In genomic region chr20:60950547-60950946, GRCh38 we compare ENCODE assay signal across 23 cellular contexts.
"Had no signal": no experiment of that assay in that cellular context is flagged by ENCODE, and none has a peak within 500 bp of the region (broad histone marks: within the 10 kb centered on the region; RNA-seq: fewer than 3 reads in every experiment).

No MANE protein-coding gene starts in this region.

- H3K9me3 ChIP-seq: left lung, pancreas, prostate gland, sigmoid colon, suprapubic skin, thoracic aorta, uterus had no signal

- H3K27ac ChIP-seq: left lung, pancreas, prostate gland, sigmoid colon, spleen, suprapubic skin, thoracic aorta, tibial nerve, uterus had no signal

- ATAC-seq: left colon; left lung; naive thymus-derived CD8-positive, alpha-beta T cell; pancreas; right cardiac atrium; stimulated activated effector memory CD8-positive, alpha-beta T cell treated with anti-CD3 and anti-CD28 coated beads, Interleukin-12 subunit alpha, Interleukin-12 subunit beta, amount 100 ng/mL, for 72 hours had no signal

- H3K4me3 ChIP-seq: left lung, lung, pancreas, prostate gland, sigmoid colon, spleen, suprapubic skin, thoracic aorta, tibial nerve, uterus had no signal

- H3K27me3 ChIP-seq: left lung, pancreas, sigmoid colon, suprapubic skin, tibial nerve, uterus had no signal

- H3K4me1 ChIP-seq: left lung, pancreas, prostate gland, sigmoid colon, spleen, suprapubic skin, uterus had no signal

- DNase-seq: immature natural killer cell; kidney; left colon; left lung; mesendoderm; midbrain; naive thymus-derived CD8-positive, alpha-beta T cell; pancreas; posterior cingulate gyrus; retina; right cardiac atrium; sigmoid colon; small intestine; spleen; stimulated activated CD4-positive, alpha-beta T cell treated with anti-CD3 and anti-CD28 coated beads, Interleukin-4, amount 100 ng/mL, for 24 hours; stimulated activated naive CD4-positive, alpha-beta T cell; uterus had no signal

- H3K36me3 ChIP-seq: left lung, pancreas, prostate gland, sigmoid colon, spleen, suprapubic skin, thoracic aorta, tibial nerve, uterus had no signal
